9 cellular contexts compared by ENCODE assay signal in the genomic region with DNA sequence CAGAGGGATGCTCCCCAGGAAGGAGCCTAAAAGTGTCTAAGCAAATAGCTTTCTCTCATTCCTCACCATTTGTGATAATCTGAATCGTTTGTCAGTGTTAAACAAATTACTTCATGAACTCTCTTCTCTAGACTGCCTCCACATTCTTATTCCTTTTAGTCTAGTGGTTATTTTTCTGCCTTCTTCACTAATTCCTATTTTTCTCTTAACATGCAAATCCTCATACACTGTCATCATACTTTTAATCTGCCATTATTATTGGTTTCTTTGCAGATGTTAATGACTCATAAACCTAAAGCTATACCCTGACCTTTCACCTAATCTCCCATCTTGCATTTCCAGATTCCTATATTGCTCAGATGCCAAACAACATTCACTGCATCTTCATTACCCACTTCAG.
"Had no signal": no experiment of that assay in that cellular context is flagged by ENCODE, and none has a peak within 500 bp of the region (broad histone marks: within the 10 kb centered on the region; RNA-seq: fewer than 3 reads in every experiment).

No MANE protein-coding gene starts in this region.

- H3K4me3 ChIP-seq: GM23248, HAP-1 had no signal

- H3K27ac ChIP-seq: GM23248, HL-60 had no signal

- H3K36me3 ChIP-seq: HAP-1 had no signal

- ATAC-seq: HCT116, HepG2 had no signal

- DNase-seq: GM23248, GOT3, H7, HFFc6, KBM-7 had no signal

- H3K9me3 ChIP-seq: HAP-1 had no signal
